1 cellular context compared by ENCODE assay signal in genomic region chr19:42279148-42279901, GRCh38.
A peak's percentile ranks its signal among the peaks of the same experiment; 100 is the strongest.
TF ChIP-seq lines count a peak whose summit lies in the region.

No MANE protein-coding gene starts in this region.

TF ChIP-seq in HepG2, 621 proteins besides CTCF, POLR2A, EP300 and RAD21 (continues in another document):
- TF ChIP-seq SMC3 (IDR thresholded peaks at IDR 0.05; ENCODE audit: low read length) (0 out of 2 replicates have a peak, but pooled peaks have one; percentile 21), KDM4B (CRISPR knock-in tag; IDR thresholded peaks at IDR 0.05) (no peak), DNMT3B (CRISPR knock-in tag; conservative IDR thresholded peaks at IDR 0.05) (no peak), DMAP1 (CRISPR knock-in tag; IDR thresholded peaks at IDR 0.05) (no peak), GTF3A (CRISPR knock-in tag; conservative IDR thresholded peaks at IDR 0.05) (no peak), MYNN (CRISPR knock-in tag; IDR thresholded peaks at IDR 0.05; ENCODE audit: low read depth) (no peak), GATAD2A (CRISPR knock-in tag; IDR thresholded peaks at IDR 0.05) (no peak), ZBTB46 (CRISPR knock-in tag; IDR thresholded peaks at IDR 0.05; ENCODE audit: borderline replicate concordance) (no peak), JDP2 (CRISPR knock-in tag; IDR thresholded peaks at IDR 0.05; ENCODE audit: borderline replicate concordance) (no peak), GFI1 (CRISPR knock-in tag; IDR thresholded peaks at IDR 0.05; ENCODE audit: borderline replicate concordance) (no peak), KDM5A (IDR thresholded peaks at IDR 0.05; ENCODE audit: borderline replicate concordance, low read length) (no peak), RXRA (CRISPR knock-in tag; IDR thresholded peaks at IDR 0.05) (0 out of 2 replicates have a peak, but pooled peaks have one; percentile 18), ZSCAN21 (CRISPR knock-in tag; IDR thresholded peaks at IDR 0.05; ENCODE audit: borderline replicate concordance) (no peak), HNF4A (CRISPR knock-in tag; IDR thresholded peaks at IDR 0.05) (no peak), ZNF337 (CRISPR knock-in tag; IDR thresholded peaks at IDR 0.05; ENCODE audit: borderline replicate concordance, low read depth) (0 out of 2 replicates have a peak, but pooled peaks have one; percentile 11), TEAD3 (CRISPR knock-in tag; optimal IDR thresholded peaks at IDR 0.05; ENCODE audit: borderline replicate concordance) (peak; percentile 14), SRSF9 (IDR thresholded peaks at IDR 0.05; ENCODE audit: borderline replicate concordance, insufficient read depth, low read depth, low read length, poor library complexity, severe bottlenecking) (no peak), U2AF1 (optimal IDR thresholded peaks at IDR 0.05; ENCODE audit: low read depth, low read length) (no peak), KLF15 (CRISPR knock-in tag; IDR thresholded peaks at IDR 0.05; ENCODE audit: borderline replicate concordance) (0 out of 2 replicates have a peak, but pooled peaks have one; percentile 1), ZNF558 (CRISPR knock-in tag; IDR thresholded peaks at IDR 0.05; ENCODE audit: borderline replicate concordance) (no peak), CENPX (CRISPR knock-in tag; IDR thresholded peaks at IDR 0.05) (no peak), ZNF333 (CRISPR knock-in tag; IDR thresholded peaks at IDR 0.05; ENCODE audit: borderline replicate concordance) (no peak), ATF3 (CRISPR knock-in tag; IDR thresholded peaks at IDR 0.05) (no peak), RFXANK (CRISPR knock-in tag; IDR thresholded peaks at IDR 0.05) (no peak), FOXM1 (CRISPR knock-in tag; IDR thresholded peaks at IDR 0.05) (0 out of 2 replicates have a peak, but pooled peaks have one; percentile 18), GMEB1 (CRISPR knock-in tag; IDR thresholded peaks at IDR 0.05; ENCODE audit: borderline replicate concordance) (no peak), SRY (CRISPR knock-in tag; IDR thresholded peaks at IDR 0.05) (0 out of 2 replicates have a peak, but pooled peaks have one; percentile 3), ZNF572 (CRISPR knock-in tag; IDR thresholded peaks at IDR 0.05) (no peak), PBX2 (CRISPR knock-in tag; IDR thresholded peaks at IDR 0.05) (no peak), ZNF883 (CRISPR knock-in tag; IDR thresholded peaks at IDR 0.05; ENCODE audit: not compliant biosample characterization) (peak; percentile 25), SIX1 (CRISPR knock-in tag; IDR thresholded peaks at IDR 0.05; ENCODE audit: borderline replicate concordance) (no peak), ZBTB38 (CRISPR knock-in tag; IDR thresholded peaks at IDR 0.05) (peak; percentile 44; the same call in 1 of the 2 replicates), KDM3A (CRISPR knock-in tag; IDR thresholded peaks at IDR 0.05; ENCODE audit: low read depth) (no peak), EEA1 (CRISPR knock-in tag; IDR thresholded peaks at IDR 0.05; ENCODE audit: borderline replicate concordance) (no peak), TEAD2 (CRISPR knock-in tag; IDR thresholded peaks at IDR 0.05) (0 out of 2 replicates have a peak, but pooled peaks have one; percentile 33), NR3C1 (CRISPR knock-in tag; IDR thresholded peaks at IDR 0.05) (no peak), MXD4 (CRISPR knock-in tag; IDR thresholded peaks at IDR 0.05) (0 out of 2 replicates have a peak, but pooled peaks have one; percentile 9), ZNF691 (CRISPR knock-in tag; IDR thresholded peaks at IDR 0.05; ENCODE audit: borderline replicate concordance, low read depth) (no peak), ETV5 (CRISPR knock-in tag; IDR thresholded peaks at IDR 0.05; ENCODE audit: borderline replicate concordance) (no peak), TAF1 (CRISPR knock-in tag; IDR thresholded peaks at IDR 0.05) (no peak), HOXA7 (CRISPR knock-in tag; IDR thresholded peaks at IDR 0.05) (no peak), KDM2A (CRISPR knock-in tag; IDR thresholded peaks at IDR 0.05; ENCODE audit: borderline replicate concordance, low read depth) (no peak), SOX5 (CRISPR knock-in tag; IDR thresholded peaks at IDR 0.05; ENCODE audit: borderline replicate concordance) (0 out of 2 replicates have a peak, but pooled peaks have one; percentile 16), MIER3 (CRISPR knock-in tag; IDR thresholded peaks at IDR 0.05; ENCODE audit: borderline replicate concordance) (no peak), MAFG (CRISPR knock-in tag; IDR thresholded peaks at IDR 0.05) (no peak)
- TF ChIP-seq, protein P1, sequence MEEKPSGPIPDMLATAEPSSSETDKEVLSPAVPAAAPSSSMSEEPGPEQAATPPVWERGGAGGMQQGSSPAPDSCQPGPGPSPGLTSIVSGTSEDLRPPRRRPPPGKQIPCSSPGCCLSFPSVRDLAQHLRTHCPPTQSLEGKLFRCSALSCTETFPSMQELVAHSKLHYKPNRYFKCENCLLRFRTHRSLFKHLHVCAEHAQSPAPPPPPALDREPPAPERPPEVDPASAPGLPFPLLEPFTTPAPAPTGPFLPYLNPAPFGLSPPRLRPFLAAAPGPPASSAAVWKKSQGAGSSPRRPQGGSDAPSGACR (CRISPR knock-in tag; IDR thresholded peaks at IDR 0.05), result no peak
- TF ChIP-seq, protein P2, sequence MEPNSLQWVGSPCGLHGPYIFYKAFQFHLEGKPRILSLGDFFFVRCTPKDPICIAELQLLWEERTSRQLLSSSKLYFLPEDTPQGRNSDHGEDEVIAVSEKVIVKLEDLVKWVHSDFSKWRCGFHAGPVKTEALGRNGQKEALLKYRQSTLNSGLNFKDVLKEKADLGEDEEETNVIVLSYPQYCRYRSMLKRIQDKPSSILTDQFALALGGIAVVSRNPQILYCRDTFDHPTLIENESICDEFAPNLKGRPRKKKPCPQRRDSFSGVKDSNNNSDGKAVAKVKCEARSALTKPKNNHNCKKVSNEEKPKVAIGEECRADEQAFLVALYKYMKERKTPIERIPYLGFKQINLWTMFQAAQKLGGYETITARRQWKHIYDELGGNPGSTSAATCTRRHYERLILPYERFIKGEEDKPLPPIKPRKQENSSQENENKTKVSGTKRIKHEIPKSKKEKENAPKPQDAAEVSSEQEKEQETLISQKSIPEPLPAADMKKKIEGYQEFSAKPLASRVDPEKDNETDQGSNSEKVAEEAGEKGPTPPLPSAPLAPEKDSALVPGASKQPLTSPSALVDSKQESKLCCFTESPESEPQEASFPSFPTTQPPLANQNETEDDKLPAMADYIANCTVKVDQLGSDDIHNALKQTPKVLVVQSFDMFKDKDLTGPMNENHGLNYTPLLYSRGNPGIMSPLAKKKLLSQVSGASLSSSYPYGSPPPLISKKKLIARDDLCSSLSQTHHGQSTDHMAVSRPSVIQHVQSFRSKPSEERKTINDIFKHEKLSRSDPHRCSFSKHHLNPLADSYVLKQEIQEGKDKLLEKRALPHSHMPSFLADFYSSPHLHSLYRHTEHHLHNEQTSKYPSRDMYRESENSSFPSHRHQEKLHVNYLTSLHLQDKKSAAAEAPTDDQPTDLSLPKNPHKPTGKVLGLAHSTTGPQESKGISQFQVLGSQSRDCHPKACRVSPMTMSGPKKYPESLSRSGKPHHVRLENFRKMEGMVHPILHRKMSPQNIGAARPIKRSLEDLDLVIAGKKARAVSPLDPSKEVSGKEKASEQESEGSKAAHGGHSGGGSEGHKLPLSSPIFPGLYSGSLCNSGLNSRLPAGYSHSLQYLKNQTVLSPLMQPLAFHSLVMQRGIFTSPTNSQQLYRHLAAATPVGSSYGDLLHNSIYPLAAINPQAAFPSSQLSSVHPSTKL (CRISPR knock-in tag; IDR thresholded peaks at IDR 0.05), result no peak
- TF ChIP-seq, protein P3, sequence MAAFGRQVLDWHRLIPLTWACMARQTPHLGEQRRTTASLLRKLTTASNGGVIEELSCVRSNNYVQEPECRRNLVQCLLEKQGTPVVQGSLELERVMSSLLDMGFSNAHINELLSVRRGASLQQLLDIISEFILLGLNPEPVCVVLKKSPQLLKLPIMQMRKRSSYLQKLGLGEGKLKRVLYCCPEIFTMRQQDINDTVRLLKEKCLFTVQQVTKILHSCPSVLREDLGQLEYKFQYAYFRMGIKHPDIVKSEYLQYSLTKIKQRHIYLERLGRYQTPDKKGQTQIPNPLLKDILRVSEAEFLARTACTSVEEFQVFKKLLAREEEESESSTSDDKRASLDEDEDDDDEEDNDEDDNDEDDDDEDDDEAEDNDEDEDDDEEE (CRISPR knock-in tag; IDR thresholded peaks at IDR 0.05), result 0 out of 2 replicates have a peak, but pooled peaks have one; percentile 10
- TF ChIP-seq, protein P4, sequence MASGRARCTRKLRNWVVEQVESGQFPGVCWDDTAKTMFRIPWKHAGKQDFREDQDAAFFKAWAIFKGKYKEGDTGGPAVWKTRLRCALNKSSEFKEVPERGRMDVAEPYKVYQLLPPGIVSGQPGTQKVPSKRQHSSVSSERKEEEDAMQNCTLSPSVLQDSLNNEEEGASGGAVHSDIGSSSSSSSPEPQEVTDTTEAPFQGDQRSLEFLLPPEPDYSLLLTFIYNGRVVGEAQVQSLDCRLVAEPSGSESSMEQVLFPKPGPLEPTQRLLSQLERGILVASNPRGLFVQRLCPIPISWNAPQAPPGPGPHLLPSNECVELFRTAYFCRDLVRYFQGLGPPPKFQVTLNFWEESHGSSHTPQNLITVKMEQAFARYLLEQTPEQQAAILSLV (CRISPR knock-in tag; IDR thresholded peaks at IDR 0.05; ENCODE audit: borderline replicate concordance), result 0 out of 2 replicates have a peak, but pooled peaks have one; percentile 4
- TF ChIP-seq, protein P5, sequence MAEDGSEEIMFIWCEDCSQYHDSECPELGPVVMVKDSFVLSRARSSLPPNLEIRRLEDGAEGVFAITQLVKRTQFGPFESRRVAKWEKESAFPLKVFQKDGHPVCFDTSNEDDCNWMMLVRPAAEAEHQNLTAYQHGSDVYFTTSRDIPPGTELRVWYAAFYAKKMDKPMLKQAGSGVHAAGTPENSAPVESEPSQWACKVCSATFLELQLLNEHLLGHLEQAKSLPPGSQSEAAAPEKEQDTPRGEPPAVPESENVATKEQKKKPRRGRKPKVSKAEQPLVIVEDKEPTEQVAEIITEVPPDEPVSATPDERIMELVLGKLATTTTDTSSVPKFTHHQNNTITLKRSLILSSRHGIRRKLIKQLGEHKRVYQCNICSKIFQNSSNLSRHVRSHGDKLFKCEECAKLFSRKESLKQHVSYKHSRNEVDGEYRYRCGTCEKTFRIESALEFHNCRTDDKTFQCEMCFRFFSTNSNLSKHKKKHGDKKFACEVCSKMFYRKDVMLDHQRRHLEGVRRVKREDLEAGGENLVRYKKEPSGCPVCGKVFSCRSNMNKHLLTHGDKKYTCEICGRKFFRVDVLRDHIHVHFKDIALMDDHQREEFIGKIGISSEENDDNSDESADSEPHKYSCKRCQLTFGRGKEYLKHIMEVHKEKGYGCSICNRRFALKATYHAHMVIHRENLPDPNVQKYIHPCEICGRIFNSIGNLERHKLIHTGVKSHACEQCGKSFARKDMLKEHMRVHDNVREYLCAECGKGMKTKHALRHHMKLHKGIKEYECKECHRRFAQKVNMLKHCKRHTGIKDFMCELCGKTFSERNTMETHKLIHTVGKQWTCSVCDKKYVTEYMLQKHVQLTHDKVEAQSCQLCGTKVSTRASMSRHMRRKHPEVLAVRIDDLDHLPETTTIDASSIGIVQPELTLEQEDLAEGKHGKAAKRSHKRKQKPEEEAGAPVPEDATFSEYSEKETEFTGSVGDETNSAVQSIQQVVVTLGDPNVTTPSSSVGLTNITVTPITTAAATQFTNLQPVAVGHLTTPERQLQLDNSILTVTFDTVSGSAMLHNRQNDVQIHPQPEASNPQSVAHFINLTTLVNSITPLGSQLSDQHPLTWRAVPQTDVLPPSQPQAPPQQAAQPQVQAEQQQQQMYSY (CRISPR knock-in tag; IDR thresholded peaks at IDR 0.05), result no peak
